Comparison of ENCODE assay signal across 23 cellular contexts in the genomic region with DNA sequence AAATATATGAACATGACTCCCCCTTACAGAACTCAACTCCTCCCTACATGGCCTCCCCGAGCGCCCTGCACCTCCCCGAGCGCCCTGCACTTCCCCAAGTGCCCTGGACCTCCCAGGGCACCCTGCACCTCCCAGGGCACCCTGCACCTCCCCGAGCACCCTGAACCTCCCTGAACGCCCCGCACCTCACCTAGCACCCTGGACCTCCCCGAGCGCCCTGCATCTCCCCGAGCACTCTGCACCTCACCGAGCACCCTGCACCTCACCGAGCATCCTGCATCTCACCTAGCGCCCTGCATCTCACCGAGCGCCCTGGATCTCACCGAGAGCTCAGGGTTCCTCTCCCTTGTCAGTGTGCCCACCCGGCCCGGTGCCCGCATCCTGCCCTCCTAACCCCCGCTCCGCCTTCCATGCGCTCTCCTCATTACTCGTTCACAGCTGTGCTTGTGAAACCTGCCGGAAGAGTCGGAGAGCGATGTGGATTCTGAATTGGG.
"Had no signal": no experiment of that assay in that cellular context is flagged by ENCODE, and none has a peak within 500 bp of the region (broad histone marks: within the 10 kb centered on the region; RNA-seq: fewer than 3 reads in every experiment).

No MANE protein-coding gene starts in this region.

- DNase-seq: activated CD4-positive, alpha-beta T cell treated with anti-CD3 and anti-CD28 coated beads, Interleukin-2, amount 50 U/mL, for 4 hours; activated T-cell treated with anti-CD3 and anti-CD28 coated beads for 4 hours; brain microvascular endothelial cell; effector CD8-positive, alpha-beta T cell; heart right ventricle; islet precursor cell; psoas muscle; stimulated activated CD4-positive, alpha-beta T cell treated with anti-CD3 and anti-CD28 coated beads, Interleukin-1b, Interleukin-23, amount 100 ng/mL, for 48 hours; T-helper 1 cell had no signal

- H3K9me3 Mint-ChIP-seq: stimulated activated effector memory CD8-positive, alpha-beta T cell treated with anti-CD3 and anti-CD28 coated beads, Interleukin-12 subunit alpha, Interleukin-12 subunit beta, amount 100 ng/mL, for 72 hours; type B pancreatic cell had no signal

- H3K4me3 Mint-ChIP-seq: activated CD4-positive, alpha-beta T cell treated with anti-CD3 and anti-CD28 coated beads for 36 hours; activated naive CD8-positive, alpha-beta T cell; stimulated activated effector memory CD8-positive, alpha-beta T cell treated with anti-CD3 and anti-CD28 coated beads, Interleukin-12 subunit alpha, Interleukin-12 subunit beta, amount 100 ng/mL, for 72 hours; type B pancreatic cell; WTC11 had no signal

- H3K4me1 Mint-ChIP-seq: activated CD4-positive, alpha-beta T cell treated with anti-CD3 and anti-CD28 coated beads for 36 hours; stimulated activated effector memory CD8-positive, alpha-beta T cell treated with anti-CD3 and anti-CD28 coated beads, Interleukin-12 subunit alpha, Interleukin-12 subunit beta, amount 100 ng/mL, for 72 hours; WTC11 had no signal

- H3K27ac ChIP-seq: adrenal gland, ascending aorta, brain microvascular endothelial cell, heart right ventricle, neutrophil, pancreas, psoas muscle, right atrium auricular region, skin epidermis, thoracic aorta, vagina had no signal

- H3K4me1 ChIP-seq: adrenal gland, ascending aorta, heart right ventricle, right atrium auricular region, vagina had no signal

- H3K9me3 ChIP-seq: adrenal gland, neutrophil, pancreas, psoas muscle, right atrium auricular region, thoracic aorta, vagina had no signal

- H3K27me3 ChIP-seq: ascending aorta, brain microvascular endothelial cell, pancreas, right atrium auricular region, vagina had no signal

- H3K36me3 ChIP-seq: adrenal gland, ascending aorta, brain microvascular endothelial cell, heart right ventricle, neutrophil, pancreas, right atrium auricular region, thoracic aorta, vagina had no signal

- FAIRE-seq: pancreas had no signal

- H3K27me3 Mint-ChIP-seq: activated naive CD8-positive, alpha-beta T cell had no signal

- H3K4me3 ChIP-seq: adrenal gland, ascending aorta, heart right ventricle, pancreas, right atrium auricular region, skin epidermis, thoracic aorta, vagina had no signal

- H3K27ac Mint-ChIP-seq: activated CD4-positive, alpha-beta T cell treated with anti-CD3 and anti-CD28 coated beads for 36 hours; activated naive CD8-positive, alpha-beta T cell; naive thymus-derived CD4-positive, alpha-beta T cell; stimulated activated effector memory CD8-positive, alpha-beta T cell treated with anti-CD3 and anti-CD28 coated beads, Interleukin-12 subunit alpha, Interleukin-12 subunit beta, amount 100 ng/mL, for 72 hours; type B pancreatic cell; WTC11 had no signal

- H3K36me3 Mint-ChIP-seq: activated naive CD8-positive, alpha-beta T cell; stimulated activated effector memory CD8-positive, alpha-beta T cell treated with anti-CD3 and anti-CD28 coated beads, Interleukin-12 subunit alpha, Interleukin-12 subunit beta, amount 100 ng/mL, for 72 hours; type B pancreatic cell; WTC11 had no signal
